Comparison of ENCODE assay signal across 8 cellular contexts in the genomic region with DNA sequence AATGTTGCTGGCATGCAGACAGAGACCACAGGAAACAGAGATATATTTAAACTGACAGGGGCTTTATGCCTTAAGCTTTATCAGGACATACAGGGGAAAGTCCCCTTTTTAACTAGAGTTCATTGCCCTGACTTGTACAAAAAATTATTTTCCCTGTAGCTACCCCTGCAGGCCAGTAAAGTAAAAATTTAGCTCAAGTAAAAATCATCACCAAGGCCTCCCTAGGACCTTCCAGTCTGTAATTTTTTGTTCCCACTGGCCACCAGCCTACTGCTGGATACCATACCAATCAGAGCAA.
A peak's percentile ranks its signal among the peaks of the same experiment; 100 is the strongest.
DNase-seq lines count a peak whose midpoint lies in the region; ATAC-seq and TF ChIP-seq lines count a peak whose summit lies in the region.

No MANE protein-coding gene starts in this region.

- H3K9ac ChIP-seq in DND-41 (ENCODE audit: low read depth, low read length): no peak overlapping the region

- no peak overlapping the region for H3K4me3 Mint-ChIP-seq in CD8-positive, alpha-beta memory T cell

- ATAC-seq in DND-41 (ENCODE audit: insufficient read depth, low read depth) (peak; percentile 37; the same call in 1 of the 3 replicates), HG03575 (IDR thresholded peaks at IDR 0.05; ENCODE audit: extremely low read depth, insufficient number of reproducible peaks, low FRiP score, unreplicated experiment) (peak; percentile 82), HG02642 (IDR thresholded peaks at IDR 0.05; ENCODE audit: poor library complexity, unreplicated experiment) (no peak)

- H2AFZ ChIP-seq in DND-41 (ENCODE audit: low read depth, low read length): no peak overlapping the region

- TF ChIP-seq CTCF in DND-41 (IDR thresholded peaks at IDR 0.05; ENCODE audit: borderline replicate concordance, extremely low read depth, low read length, poor library complexity, severe bottlenecking) (peak; percentile 30), VCaP (conservative IDR thresholded peaks at IDR 0.05) (peak; percentile 51; the same call in 1 of the 2 replicates)

- no peaks in the 10 kb centered on the region for H3K4me1 ChIP-seq in DND-41 (ENCODE audit: insufficient read depth, low read length)
- no peaks in the 10 kb centered on the region for H3K4me1 ChIP-seq in CD8-positive, alpha-beta memory T cell (ENCODE audit: insufficient read depth, low read length)

- no peak for DNase-seq in DND-41
- peak; percentile 71 for DNase-seq in left kidney (ENCODE audit: low read depth, low spot score)
- DNase-seq in NCI-H2107 (lab: John Stamatoyannopoulos, UW): no peak
- DNase-seq in GM19240 (ENCODE audit: insufficient read length, low spot score): no peak
- no peak for DNase-seq in CD8-positive, alpha-beta memory T cell

- H3K27ac ChIP-seq in DND-41 (ENCODE audit: low read length) (no peak overlapping the region), VCaP (no peak overlapping the region)
- H3K27ac ChIP-seq in CD8-positive, alpha-beta memory T cell (ENCODE audit: low read depth, low read length): no peak overlapping the region

- H3K27ac Mint-ChIP-seq in CD8-positive, alpha-beta memory T cell: no peak overlapping the region

- H3K9me3 ChIP-seq in DND-41 (ENCODE audit: insufficient read depth, low read length, severe bottlenecking): no peaks in the 10 kb centered on the region
- no peaks in the 10 kb centered on the region for H3K9me3 ChIP-seq in CD8-positive, alpha-beta memory T cell (ENCODE audit: low read length)

- H3K4me3 ChIP-seq in DND-41 (ENCODE audit: low read depth in 1 of 2, low read length in 2 of 2): no peak overlapping the region
- H3K4me3 ChIP-seq in CD8-positive, alpha-beta memory T cell (ENCODE audit: low read length): no peak overlapping the region

- POLR2A ChIA-PET in CD8-positive, alpha-beta memory T cell (lab: Charles Lee): no interaction called here

- CTCF ChIA-PET in CD8-positive, alpha-beta memory T cell (lab: Charles Lee): no interaction called here

- H4K20me1 ChIP-seq in DND-41 (ENCODE audit: insufficient read depth, low read length): no peaks in the 10 kb centered on the region

- H3K4me1 Mint-ChIP-seq in CD8-positive, alpha-beta memory T cell: no peaks in the 10 kb centered on the region

- H3K27me3 Mint-ChIP-seq in CD8-positive, alpha-beta memory T cell: no peaks in the 10 kb centered on the region

- H3K36me3 ChIP-seq in DND-41 (ENCODE audit: insufficient read depth, low read length): no peaks in the 10 kb centered on the region
- no peaks in the 10 kb centered on the region for H3K36me3 ChIP-seq in CD8-positive, alpha-beta memory T cell (ENCODE audit: insufficient read depth, low read length)

- no peaks in the 10 kb centered on the region for H3K79me2 ChIP-seq in DND-41 (ENCODE audit: insufficient read depth, low read length)

- no peaks in the 10 kb centered on the region for H3K27me3 ChIP-seq in DND-41 (ENCODE audit: insufficient read depth, low read length, poor library complexity)
- H3K27me3 ChIP-seq in CD8-positive, alpha-beta memory T cell (ENCODE audit: insufficient read depth, low read length, poor library complexity, severe bottlenecking): no peaks in the 10 kb centered on the region

- H3K4me2 ChIP-seq in DND-41 (ENCODE audit: insufficient read depth, low read length): no peak overlapping the region

- no peaks in the 10 kb centered on the region for H3K36me3 Mint-ChIP-seq in CD8-positive, alpha-beta memory T cell

- peaks cover 0 to 9% (median 8%) of the 10 kb centered on the region in 5 donors for H3K9me3 Mint-ChIP-seq in CD8-positive, alpha-beta memory T cell
